12 cellular contexts compared by ENCODE assay signal in the genomic region with DNA sequence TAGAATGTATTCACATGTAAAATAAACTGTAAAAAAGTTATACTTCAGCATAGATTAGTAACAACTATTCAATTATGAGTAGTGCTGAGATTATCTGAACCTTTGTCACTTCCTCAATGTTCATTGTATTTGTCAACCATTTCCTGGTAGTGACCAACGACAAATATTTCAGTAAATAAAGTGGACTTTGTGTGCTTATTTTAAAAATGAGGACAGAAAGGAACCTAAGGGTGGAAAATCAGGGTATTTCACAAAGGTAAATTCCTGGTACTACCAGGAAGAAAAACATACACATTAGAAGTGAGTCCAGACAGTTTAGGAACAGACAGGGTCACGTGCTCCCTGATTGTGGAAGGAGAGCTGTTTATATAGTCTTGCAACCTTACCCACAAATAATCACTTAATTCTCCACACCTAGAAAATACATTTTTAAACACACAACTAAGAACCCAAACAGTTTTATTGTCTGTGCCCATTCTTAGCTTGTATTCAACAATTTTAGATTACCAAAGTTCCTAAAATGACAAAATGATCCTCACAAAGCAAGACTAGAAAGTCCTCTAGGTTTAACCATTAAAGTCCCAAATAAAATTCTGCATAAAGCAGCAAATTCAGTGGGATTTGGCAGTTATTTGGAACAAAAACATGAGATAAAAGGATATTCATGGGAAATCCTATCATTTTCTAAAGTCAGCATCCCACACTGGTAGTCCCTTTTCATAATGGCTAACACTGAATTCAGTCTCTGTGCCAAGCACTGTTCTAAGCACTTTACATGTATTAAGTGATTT. TPM values are rescaled to one million over a fixed set of nuclear protein-coding genes. Genes with fewer than 3 reads are reported as not detected.
DNase-seq lines count a peak whose midpoint lies in the region; ATAC-seq and TF ChIP-seq lines count a peak whose summit lies in the region.
"Had no signal": no experiment of that assay in that cellular context is flagged by ENCODE, and none has a peak within 500 bp of the region (broad histone marks: within the 10 kb centered on the region; RNA-seq: fewer than 3 reads in every experiment).

No MANE protein-coding gene starts in this region.

- intact Hi-C loops in PC-9 (cut with micrococcal nuclease; ENCODE audit: unreplicated experiment), result loop anchor here (2.0 kb wide), 1 partner anchor 23 kb away; no protein-coding TSS in a partner anchor

- no peaks in the 10 kb centered on the region for H3K9me3 Mint-ChIP-seq in activated T-cell treated with anti-CD3 and anti-CD28 coated beads, Interleukin-2, amount 50 U/mL, for 72 hours
- H3K9me3 Mint-ChIP-seq in stimulated activated memory B cell treated with anti-CD40 and anti-IgM and Interleukin-4, amounts not matched to agents 10 μg/mL and 1 μg/mL and 100 μg/mL, for 72 hours, result no peaks in the 10 kb centered on the region
- H3K9me3 Mint-ChIP-seq: activated naive CD8-positive, alpha-beta T cell treated with anti-CD3 and anti-CD28 coated beads, Interleukin-2, amount 10 ng/mL, durations not matched to agents 7 days and 5 days had no signal

- peak overlapping the region; percentile 4; the same call in 1 of the 2 replicates for H3K4me2 ChIP-seq in PC-9

- no peak overlapping the region for H2AFZ ChIP-seq in PC-9

- H3K9me3 ChIP-seq in PC-9 (ENCODE audit: insufficient read depth, low read depth), result no peaks in the 10 kb centered on the region

- H3F3A ChIP-seq in PC-9 (ENCODE audit: insufficient read depth, low read depth), result 0 out of 2 replicates have a peak, but pooled peaks cover 11% of the 10 kb centered on the region

- peaks cover 6% of the 10 kb centered on the region; the same call in 1 of the 2 replicates for H3K79me2 ChIP-seq in PC-9 (ENCODE audit: low read depth)

- TF ChIP-seq CTCF in PC-9 (conservative IDR thresholded peaks at IDR 0.05), result no peak
- no peak for TF ChIP-seq CTCF in foreskin keratinocyte (conservative IDR thresholded peaks at IDR 0.05)

- DNase-seq in activated T-cell treated with anti-CD3 and anti-CD28 coated beads, Interleukin-2, amount 50 U/mL, for 72 hours, result no peak
- DNase-seq in activated T-cell treated with anti-CD3 and anti-CD28 coated beads, Interleukin-2, amount 50 U/mL, for 48 hours, result no peak
- peak in 1 of 2 experiments; percentile 66 for DNase-seq in PC-9
- DNase-seq in foreskin keratinocyte, result no peak
- no peak for DNase-seq in DMS153 treated with DMSO at 0.1 percent for 48 hours (lab: John Stamatoyannopoulos, UW; ENCODE audit: unreplicated experiment)
- DNase-seq in amygdala (lab: John Stamatoyannopoulos, UW), result no peak
- DNase-seq in iPS-NIHi11 (ENCODE audit: low spot score), result no peak
- DNase-seq: activated naive CD8-positive, alpha-beta T cell treated with anti-CD3 and anti-CD28 coated beads, Interleukin-2, amount 10 ng/mL, durations not matched to agents 7 days and 5 days; NCI-H187; stimulated activated CD4-positive, alpha-beta T cell treated with anti-CD3 and anti-CD28 coated beads, Interleukin-4, amount 100 ng/mL, for 1 hour; WERI-Rb-1 had no signal

- peak overlapping the region; percentile 89 for H3K27ac Mint-ChIP-seq in activated T-cell treated with anti-CD3 and anti-CD28 coated beads, Interleukin-2, amount 50 U/mL, for 72 hours
- peak overlapping the region; percentile 74 for H3K27ac Mint-ChIP-seq in stimulated activated memory B cell treated with anti-CD40 and anti-IgM and Interleukin-4, amounts not matched to agents 10 μg/mL and 1 μg/mL and 100 μg/mL, for 72 hours

- H3K27ac ChIP-seq in PC-9, result peak overlapping the region; percentile 42
- H3K27ac ChIP-seq in foreskin keratinocyte, result peak overlapping the region; percentile 58
- H3K27ac ChIP-seq: WERI-Rb-1 had no signal

- no TSS peak for BruUV-seq in PC-9 (replicated peaks; lab: Mats Ljungman, UMichigan)

- POLR2A ChIA-PET in PC-9 (lab: Charles Lee; ENCODE audit: unreplicated experiment), result interaction anchor here (0.7 kb wide), 1 partner anchor 147 kb away, joined by 4 read pairs; no protein-coding TSS in a partner anchor

- H3K4me3 Mint-ChIP-seq in activated T-cell treated with anti-CD3 and anti-CD28 coated beads, Interleukin-2, amount 50 U/mL, for 72 hours, result peak overlapping the region in 1 of 2 donors; percentile 65
- no peak overlapping the region for H3K4me3 Mint-ChIP-seq in stimulated activated memory B cell treated with anti-CD40 and anti-IgM and Interleukin-4, amounts not matched to agents 10 μg/mL and 1 μg/mL and 100 μg/mL, for 72 hours
- H3K4me3 Mint-ChIP-seq: activated naive CD8-positive, alpha-beta T cell treated with anti-CD3 and anti-CD28 coated beads, Interleukin-2, amount 10 ng/mL, durations not matched to agents 7 days and 5 days had no signal

- CTCF ChIA-PET in PC-9 (lab: Charles Lee), result no interaction called here

- H3K27me3 Mint-ChIP-seq in activated T-cell treated with anti-CD3 and anti-CD28 coated beads, Interleukin-2, amount 50 U/mL, for 72 hours (ENCODE audit: low read depth), result no peaks in the 10 kb centered on the region
- H3K27me3 Mint-ChIP-seq in stimulated activated memory B cell treated with anti-CD40 and anti-IgM and Interleukin-4, amounts not matched to agents 10 μg/mL and 1 μg/mL and 100 μg/mL, for 72 hours, result no peaks in the 10 kb centered on the region
- H3K27me3 Mint-ChIP-seq: activated naive CD8-positive, alpha-beta T cell treated with anti-CD3 and anti-CD28 coated beads, Interleukin-2, amount 10 ng/mL, durations not matched to agents 7 days and 5 days had no signal

- H3K9me2 ChIP-seq in PC-9 (ENCODE audit: insufficient read depth), result no peaks in the 10 kb centered on the region

- ATAC-seq in activated T-cell treated with anti-CD3 and anti-CD28 coated beads, Interleukin-2, amount 50 U/mL, for 72 hours (replicated peaks in 1 of 2), result peak in 1 of 2 donors; percentile 37
- no peak for ATAC-seq in foreskin keratinocyte
- ATAC-seq in stimulated activated memory B cell treated with anti-CD40 and anti-IgM and Interleukin-4, amounts not matched to agents 10 μg/mL and 1 μg/mL and 100 μg/mL, for 72 hours, result no peak

- H3K4me1 Mint-ChIP-seq in activated T-cell treated with anti-CD3 and anti-CD28 coated beads, Interleukin-2, amount 50 U/mL, for 72 hours (ENCODE audit: low read depth), result peaks cover 80% of the 10 kb centered on the region
- H3K4me1 Mint-ChIP-seq in stimulated activated memory B cell treated with anti-CD40 and anti-IgM and Interleukin-4, amounts not matched to agents 10 μg/mL and 1 μg/mL and 100 μg/mL, for 72 hours, result peaks cover 47% of the 10 kb centered on the region

- no peak overlapping the region for H3K4me3 ChIP-seq in PC-9

- H3K27me3 ChIP-seq in PC-9 (ENCODE audit: insufficient read depth, low read depth), result no peaks in the 10 kb centered on the region
- H3K27me3 ChIP-seq in foreskin keratinocyte, result no peaks in the 10 kb centered on the region

- peaks cover 25% of the 10 kb centered on the region for H3K4me1 ChIP-seq in PC-9 (replicated peaks; ENCODE audit: insufficient read depth)
- peaks cover 53% of the 10 kb centered on the region for H3K4me1 ChIP-seq in foreskin keratinocyte

- H4K20me1 ChIP-seq in PC-9 (ENCODE audit: insufficient read depth), result no peaks in the 10 kb centered on the region

- H3K36me3 Mint-ChIP-seq in activated T-cell treated with anti-CD3 and anti-CD28 coated beads, Interleukin-2, amount 50 U/mL, for 72 hours (ENCODE audit: insufficient read depth in 2 of 2), result no peaks in the 10 kb centered on the region
- no peaks in the 10 kb centered on the region for H3K36me3 Mint-ChIP-seq in stimulated activated memory B cell treated with anti-CD40 and anti-IgM and Interleukin-4, amounts not matched to agents 10 μg/mL and 1 μg/mL and 100 μg/mL, for 72 hours

- no peaks in the 10 kb centered on the region for H3K36me3 ChIP-seq in PC-9 (ENCODE audit: low read depth)
- H3K36me3 ChIP-seq: WERI-Rb-1 had no signal

RNA-seq across cellular contexts. Expression of a gene that starts 28.2 kb away (rescaled TPM):
- total RNA-seq in activated T-cell treated with anti-CD3 and anti-CD28 coated beads, Interleukin-2, amount 50 U/mL, for 72 hours, result 10 to 100 TPM; 33.1 to 59.4 TPM
- 32.6 and 33.1 TPM in 2 replicates for total RNA-seq in PC-9 (2021)
- total RNA-seq in foreskin keratinocyte, result 19.2 and 26.0 TPM in 2 replicates
- polyA plus RNA-seq in foreskin keratinocyte, result 5.7 and 8.7 TPM in 2 replicates
